18 cellular contexts compared by ENCODE assay signal in the genomic region with DNA sequence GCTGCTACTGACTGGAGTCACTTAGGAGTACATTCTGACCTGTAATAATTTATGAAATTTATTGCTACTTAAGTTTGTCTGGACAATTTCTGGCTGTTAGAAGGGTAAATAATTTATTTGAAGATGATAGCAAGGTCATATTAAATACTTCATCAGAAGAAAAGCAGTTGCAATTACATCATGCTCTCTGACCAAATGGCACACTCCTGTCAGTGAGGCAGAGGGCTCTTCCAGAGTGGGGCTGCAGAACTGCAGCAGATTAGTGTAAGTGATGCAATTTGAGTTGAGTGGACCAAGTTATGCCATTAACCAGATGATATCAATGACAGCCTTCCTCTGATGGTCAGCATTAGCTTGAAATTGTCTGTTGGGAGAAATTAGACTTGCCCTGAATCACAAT.
DNase-seq lines count a peak whose midpoint lies in the region; ATAC-seq and TF ChIP-seq lines count a peak whose summit lies in the region.
"Had no signal": no experiment of that assay in that cellular context is flagged by ENCODE, and none has a peak within 500 bp of the region (broad histone marks: within the 10 kb centered on the region; RNA-seq: fewer than 3 reads in every experiment).

No MANE protein-coding gene starts in this region.

- H3K4me2 ChIP-seq in GM23338: no peak overlapping the region

- no peaks in the 10 kb centered on the region for H3K36me3 ChIP-seq in GM23338 (ENCODE audit: insufficient read depth)
- H3K36me3 ChIP-seq in tibial nerve: no peaks in the 10 kb centered on the region
- H3K36me3 ChIP-seq: HAP-1 had no signal

- H3K4me3 ChIP-seq in GM23338: no peak overlapping the region
- H3K4me3 ChIP-seq in tibial nerve: no peak overlapping the region
- H3K4me3 ChIP-seq: GM12878, HAP-1 had no signal

- TF ChIP-seq POLR2A in tibial nerve (IDR thresholded peaks at IDR 0.05): no peak

- no peak for ATAC-seq in GM23338
- ATAC-seq in GM18868 (IDR thresholded peaks at IDR 0.05; ENCODE audit: unreplicated experiment): no peak
- no peak for ATAC-seq in GM18520 (IDR thresholded peaks at IDR 0.05; ENCODE audit: unreplicated experiment)
- ATAC-seq in activated T-cell treated with anti-CD3 and anti-CD28 coated beads, Interleukin-2, amount 50 U/mL, for 72 hours (replicated peaks in 1 of 2): no peak
- ATAC-seq: GM12878, HepG2 had no signal

- H3K9me3 Mint-ChIP-seq in GM23338 (no peaks in the 10 kb centered on the region), neural crest cell (no peaks in the 10 kb centered on the region)
- H3K9me3 Mint-ChIP-seq in activated T-cell treated with anti-CD3 and anti-CD28 coated beads, Interleukin-2, amount 50 U/mL, for 72 hours: peaks cover 0 to 5% of the 10 kb centered on the region in 2 donors

- H3K9me2 ChIP-seq in GM23338 (ENCODE audit: insufficient read depth): peaks cover under 1% of the 10 kb centered on the region; the same call in 1 of the 2 replicates

- H4K20me1 ChIP-seq in GM23338 (replicated peaks; ENCODE audit: insufficient read depth): no peaks in the 10 kb centered on the region

- no peaks in the 10 kb centered on the region for H3K79me2 ChIP-seq in GM23338 (replicated peaks; ENCODE audit: insufficient read depth)

- H3K27me3 ChIP-seq in GM23338 (ENCODE audit: insufficient read depth): no peaks in the 10 kb centered on the region
- H3K27me3 ChIP-seq in tibial nerve: no peaks in the 10 kb centered on the region

- H3K36me3 Mint-ChIP-seq in GM23338 (ENCODE audit: low read depth) (no peaks in the 10 kb centered on the region), neural crest cell (ENCODE audit: low read depth) (no peaks in the 10 kb centered on the region)
- no peaks in the 10 kb centered on the region for H3K36me3 Mint-ChIP-seq in activated T-cell treated with anti-CD3 and anti-CD28 coated beads, Interleukin-2, amount 50 U/mL, for 72 hours (ENCODE audit: insufficient read depth in 2 of 2)

- H3K27me3 Mint-ChIP-seq in GM23338 (ENCODE audit: insufficient read depth, low read depth, poor library complexity): no peaks in the 10 kb centered on the region
- no peaks in the 10 kb centered on the region for H3K27me3 Mint-ChIP-seq in neural crest cell (ENCODE audit: low read depth)
- no peaks in the 10 kb centered on the region for H3K27me3 Mint-ChIP-seq in activated T-cell treated with anti-CD3 and anti-CD28 coated beads, Interleukin-2, amount 50 U/mL, for 72 hours (ENCODE audit: low read depth)
- H3K27me3 Mint-ChIP-seq: CD4-positive, alpha-beta T cell had no signal

- H3K27ac ChIP-seq in GM23338 (ENCODE audit: low read depth) (no peak overlapping the region), tibial nerve (no peak overlapping the region)

- H3K4me1 ChIP-seq in GM23338 (ENCODE audit: insufficient read depth): no peaks in the 10 kb centered on the region; the same call in 1 of the 2 replicates
- no peaks in the 10 kb centered on the region for H3K4me1 ChIP-seq in tibial nerve
- H3K4me1 ChIP-seq: HAP-1 had no signal

- no peak for DNase-seq in GM23338 (ENCODE audit: low spot score)
- peak; percentile 66 for DNase-seq in SK-N-DZ (ENCODE audit: low spot score)
- peak; percentile 0 for DNase-seq in globus pallidus (ENCODE audit: low spot score)
- no peak for DNase-seq in neural crest cell (ENCODE audit: low read depth, low spot score)
- no peak for DNase-seq in tibial nerve (ENCODE audit: low spot score in 2 of 2)
- DNase-seq in activated T-cell treated with anti-CD3 and anti-CD28 coated beads, Interleukin-2, amount 50 U/mL, for 72 hours: no peak
- DNase-seq: ACHN; C1 segment of cervical spinal cord; Calu3; CD4-positive, alpha-beta T cell; DMS 273 treated with DMSO at 0.1 percent for 48 hours; GOT3; HFFc6 had no signal

- H3K4me3 Mint-ChIP-seq in GM23338 (no peak overlapping the region), neural crest cell (no peak overlapping the region)
- no peak overlapping the region for H3K4me3 Mint-ChIP-seq in activated T-cell treated with anti-CD3 and anti-CD28 coated beads, Interleukin-2, amount 50 U/mL, for 72 hours
- H3K4me3 Mint-ChIP-seq: CD4-positive, alpha-beta T cell; HFFc6 had no signal

- H3F3A ChIP-seq in GM23338 (replicated peaks; ENCODE audit: low read depth): no peaks in the 10 kb centered on the region

- no peaks in the 10 kb centered on the region for H3K9me3 ChIP-seq in tibial nerve
- H3K9me3 ChIP-seq: HAP-1 had no signal

- H3K27ac Mint-ChIP-seq in GM23338: no peak overlapping the region
- peak overlapping the region; percentile 77 for H3K27ac Mint-ChIP-seq in neural crest cell (ENCODE audit: unreplicated experiment)
- H3K27ac Mint-ChIP-seq in activated T-cell treated with anti-CD3 and anti-CD28 coated beads, Interleukin-2, amount 50 U/mL, for 72 hours: no peak overlapping the region
- H3K27ac Mint-ChIP-seq: CD4-positive, alpha-beta T cell; HFFc6 had no signal

- TF ChIP-seq CTCF in GM23338 (conservative IDR thresholded peaks at IDR 0.05; ENCODE audit: low read depth in 2 of 2) (no peak), neural crest cell (conservative IDR thresholded peaks at IDR 0.05) (no peak), tibial nerve (IDR thresholded peaks at IDR 0.05) (no peak)

- H3K4me1 Mint-ChIP-seq in GM23338 (peaks cover 8% of the 10 kb centered on the region; the same call in 1 of the 3 replicates), neural crest cell (no peaks in the 10 kb centered on the region)
- H3K4me1 Mint-ChIP-seq in activated T-cell treated with anti-CD3 and anti-CD28 coated beads, Interleukin-2, amount 50 U/mL, for 72 hours (ENCODE audit: low read depth): no peaks in the 10 kb centered on the region

- H2AFZ ChIP-seq in GM23338: peak overlapping the region; percentile 83

- no peak for TF ChIP-seq EP300 in tibial nerve (IDR thresholded peaks at IDR 0.05)

TF ChIP-seq in GM23338, 12 proteins besides CTCF, POLR2A, EP300 and RAD21 (continues in another document):
- TF ChIP-seq STAT1 (IDR thresholded peaks at IDR 0.05; ENCODE audit: unreplicated experiment) (no peak), CREB1 (CRISPR knock-in tag; IDR thresholded peaks at IDR 0.05; ENCODE audit: low read depth) (no peak), NANOG (IDR thresholded peaks at IDR 0.05; ENCODE audit: borderline replicate concordance) (no peak), EZH2phosphoT487 (IDR thresholded peaks at IDR 0.05; ENCODE audit: unreplicated experiment) (no peak), ZNF331 (CRISPR knock-in tag; IDR thresholded peaks at IDR 0.05; ENCODE audit: low read depth) (no peak), POLR2AphosphoS5 (IDR thresholded peaks at IDR 0.05; ENCODE audit: low read depth) (no peak), ZNF114 (CRISPR knock-in tag; IDR thresholded peaks at IDR 0.05) (no peak)
- TF ChIP-seq, protein P1, sequence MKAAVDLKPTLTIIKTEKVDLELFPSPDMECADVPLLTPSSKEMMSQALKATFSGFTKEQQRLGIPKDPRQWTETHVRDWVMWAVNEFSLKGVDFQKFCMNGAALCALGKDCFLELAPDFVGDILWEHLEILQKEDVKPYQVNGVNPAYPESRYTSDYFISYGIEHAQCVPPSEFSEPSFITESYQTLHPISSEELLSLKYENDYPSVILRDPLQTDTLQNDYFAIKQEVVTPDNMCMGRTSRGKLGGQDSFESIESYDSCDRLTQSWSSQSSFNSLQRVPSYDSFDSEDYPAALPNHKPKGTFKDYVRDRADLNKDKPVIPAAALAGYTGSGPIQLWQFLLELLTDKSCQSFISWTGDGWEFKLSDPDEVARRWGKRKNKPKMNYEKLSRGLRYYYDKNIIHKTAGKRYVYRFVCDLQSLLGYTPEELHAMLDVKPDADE (IDR thresholded peaks at IDR 0.05): no peak
- TF ChIP-seq, protein P2, sequence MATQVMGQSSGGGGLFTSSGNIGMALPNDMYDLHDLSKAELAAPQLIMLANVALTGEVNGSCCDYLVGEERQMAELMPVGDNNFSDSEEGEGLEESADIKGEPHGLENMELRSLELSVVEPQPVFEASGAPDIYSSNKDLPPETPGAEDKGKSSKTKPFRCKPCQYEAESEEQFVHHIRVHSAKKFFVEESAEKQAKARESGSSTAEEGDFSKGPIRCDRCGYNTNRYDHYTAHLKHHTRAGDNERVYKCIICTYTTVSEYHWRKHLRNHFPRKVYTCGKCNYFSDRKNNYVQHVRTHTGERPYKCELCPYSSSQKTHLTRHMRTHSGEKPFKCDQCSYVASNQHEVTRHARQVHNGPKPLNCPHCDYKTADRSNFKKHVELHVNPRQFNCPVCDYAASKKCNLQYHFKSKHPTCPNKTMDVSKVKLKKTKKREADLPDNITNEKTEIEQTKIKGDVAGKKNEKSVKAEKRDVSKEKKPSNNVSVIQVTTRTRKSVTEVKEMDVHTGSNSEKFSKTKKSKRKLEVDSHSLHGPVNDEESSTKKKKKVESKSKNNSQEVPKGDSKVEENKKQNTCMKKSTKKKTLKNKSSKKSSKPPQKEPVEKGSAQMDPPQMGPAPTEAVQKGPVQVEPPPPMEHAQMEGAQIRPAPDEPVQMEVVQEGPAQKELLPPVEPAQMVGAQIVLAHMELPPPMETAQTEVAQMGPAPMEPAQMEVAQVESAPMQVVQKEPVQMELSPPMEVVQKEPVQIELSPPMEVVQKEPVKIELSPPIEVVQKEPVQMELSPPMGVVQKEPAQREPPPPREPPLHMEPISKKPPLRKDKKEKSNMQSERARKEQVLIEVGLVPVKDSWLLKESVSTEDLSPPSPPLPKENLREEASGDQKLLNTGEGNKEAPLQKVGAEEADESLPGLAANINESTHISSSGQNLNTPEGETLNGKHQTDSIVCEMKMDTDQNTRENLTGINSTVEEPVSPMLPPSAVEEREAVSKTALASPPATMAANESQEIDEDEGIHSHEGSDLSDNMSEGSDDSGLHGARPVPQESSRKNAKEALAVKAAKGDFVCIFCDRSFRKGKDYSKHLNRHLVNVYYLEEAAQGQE (IDR thresholded peaks at IDR 0.05; ENCODE audit: unreplicated experiment): no peak

Comparison
In these comparisons a context has a peak if more than half of its experiments do, and no peak if none do; other contexts are left out.
1. DNase-seq: peak in SK-N-DZ (single experiment) and globus pallidus (single experiment); none in GM23338 (single experiment), neural crest cell (single experiment), tibial nerve (0 of 2) and activated T-cell treated with anti-CD3 and anti-CD28 coated beads, Interleukin-2, amount 50 U/mL, for 72 hours (0 of 2).